13 cellular contexts compared by ENCODE assay signal in the genomic region with DNA sequence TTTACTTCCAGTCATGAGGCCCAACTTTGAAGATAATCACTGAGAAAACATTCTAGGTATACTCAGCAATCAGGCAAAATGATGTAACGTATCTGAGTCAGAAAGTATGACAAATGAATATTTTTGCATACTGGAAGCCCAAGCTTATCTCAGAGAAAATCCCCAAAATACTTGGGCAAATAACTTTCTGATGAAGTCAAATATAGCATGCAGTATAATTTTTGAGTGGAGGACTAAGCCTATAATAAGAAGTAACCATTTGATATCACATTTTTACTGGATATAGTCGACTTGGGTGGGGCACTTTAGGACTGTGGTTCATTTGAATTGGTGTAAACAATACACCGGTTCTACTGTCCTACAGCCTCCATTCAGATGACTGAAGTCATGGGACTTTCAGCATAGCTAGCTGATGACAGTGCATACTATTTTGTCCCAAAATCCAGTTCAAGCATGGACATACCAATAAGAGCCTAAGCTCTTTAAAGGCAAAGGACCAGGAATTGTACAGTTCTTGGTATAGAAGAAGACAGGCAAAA. TPM values are rescaled to one million over a fixed set of nuclear protein-coding genes. Genes with fewer than 3 reads are reported as not detected.
DNase-seq lines count a peak whose midpoint lies in the region; ATAC-seq and TF ChIP-seq lines count a peak whose summit lies in the region.
"Had no signal": no experiment of that assay in that cellular context is flagged by ENCODE, and none has a peak within 500 bp of the region (broad histone marks: within the 10 kb centered on the region; RNA-seq: fewer than 3 reads in every experiment).

No MANE protein-coding gene starts in this region.

- H3K4me1 Mint-ChIP-seq in MCF 10A (ENCODE audit: insufficient read depth, unreplicated experiment): peaks cover 29% of the 10 kb centered on the region

- peak; percentile 69 for DNase-seq in MCF 10A (ENCODE audit: unreplicated experiment)
- DNase-seq in breast epithelium (ENCODE audit: low spot score in 2 of 2): no peak
- peak; percentile 47 to 72 for DNase-seq in SW 1271 (lab: John Stamatoyannopoulos, UW)
- DNase-seq in fibroblast of the aortic adventitia (ENCODE audit: low read depth): peak; percentile 96
- DNase-seq in mucosa of gallbladder (ENCODE audit: low spot score): no peak
- DNase-seq in NCI-H2171 (lab: John Stamatoyannopoulos, UW): no peak
- DNase-seq in activated CD4-positive, alpha-beta T cell treated with anti-CD3 and anti-CD28 coated beads, Interleukin-2, amount 50 U/mL, for 48 hours: no peak
- DNase-seq: activated CD4-positive, alpha-beta T cell treated with anti-CD3 and anti-CD28 coated beads for 36 hours; CD4-positive, CD25-positive, alpha-beta regulatory T cell; KBM-7 had no signal

- no peaks in the 10 kb centered on the region for H3K27me3 Mint-ChIP-seq in MCF 10A (ENCODE audit: insufficient read depth, unreplicated experiment)
- H3K27me3 Mint-ChIP-seq: activated CD4-positive, alpha-beta T cell treated with anti-CD3 and anti-CD28 coated beads for 36 hours had no signal

- H3K9me3 Mint-ChIP-seq in MCF 10A (ENCODE audit: unreplicated experiment): no peaks in the 10 kb centered on the region
- H3K9me3 Mint-ChIP-seq: CD4-positive, CD25-positive, alpha-beta regulatory T cell had no signal

- peak overlapping the region; percentile 59 for H3K27ac Mint-ChIP-seq in MCF 10A (ENCODE audit: low read depth, unreplicated experiment)

- CTCF ChIA-PET in MCF 10A (lab: Yijun Ruan, JAX): interaction anchor here (0.5 to 6.0 kb wide), 15 partner anchors 9 to 150 kb away, joined by 3 to 67 read pairs (median 4); no protein-coding TSS in a partner anchor

- H3K4me3 Mint-ChIP-seq in MCF 10A (ENCODE audit: unreplicated experiment): no peak overlapping the region

- H3K36me3 Mint-ChIP-seq in MCF 10A (ENCODE audit: insufficient read depth, unreplicated experiment): peaks cover 29% of the 10 kb centered on the region
- H3K36me3 Mint-ChIP-seq: CD4-positive, CD25-positive, alpha-beta regulatory T cell had no signal

- POLR2A ChIA-PET in MCF 10A (lab: Yijun Ruan, JAX): interaction anchor here (0.6 to 12.5 kb wide), 23 partner anchors 9 to 155 kb away, joined by 3 to 446 read pairs (median 14); no protein-coding TSS in a partner anchor

- peak overlapping the region in 1 of 2 donors; percentile 16 for H3K27ac ChIP-seq in breast epithelium
- H3K27ac ChIP-seq: cardiac muscle cell, prostate gland had no signal

- H3K4me1 ChIP-seq in breast epithelium: peaks cover 4 to 5% of the 10 kb centered on the region in 2 donors
- H3K4me1 ChIP-seq: prostate gland had no signal

- no peaks in the 10 kb centered on the region for H3K9me3 ChIP-seq in breast epithelium
- H3K9me3 ChIP-seq: prostate gland had no signal

- no peak overlapping the region for H3K4me3 ChIP-seq in breast epithelium
- H3K4me3 ChIP-seq in fibroblast of the aortic adventitia (ENCODE audit: low read depth, low read length): peak overlapping the region; percentile 13
- H3K4me3 ChIP-seq: cardiac muscle cell, prostate gland had no signal

- no peak for TF ChIP-seq POLR2A in breast epithelium (IDR thresholded peaks at IDR 0.05)

- TF ChIP-seq CTCF in MCF 10A (IDR thresholded peaks at IDR 0.05; ENCODE audit: unreplicated experiment) (no peak), breast epithelium (IDR thresholded peaks at IDR 0.05) (no peak), fibroblast of the aortic adventitia (IDR thresholded peaks at IDR 0.05; ENCODE audit: insufficient read depth, low read length) (no peak)

- no TSS peak for BruUV-seq in MCF 10A (replicated peaks; lab: Mats Ljungman, UMichigan)

- ATAC-seq in GM21526 (IDR thresholded peaks at IDR 0.05; ENCODE audit: low FRiP score, unreplicated experiment): no peak
- ATAC-seq: activated CD4-positive, alpha-beta T cell treated with anti-CD3 and anti-CD28 coated beads for 36 hours had no signal

- intact Hi-C loops in MCF 10A (cut with micrococcal nuclease) (loop anchor here (1.0 kb wide), 1 partner anchor 147 kb away; no protein-coding TSS in a partner anchor), breast epithelium (cut with DNase I; ENCODE audit: low total_unique reads) (no loop called here)

- no peaks in the 10 kb centered on the region for H3K36me3 ChIP-seq in breast epithelium
- H3K36me3 ChIP-seq: prostate gland had no signal

- H3K27me3 ChIP-seq in breast epithelium: no peaks in the 10 kb centered on the region
- H3K27me3 ChIP-seq: cardiac muscle cell had no signal

RNA-seq across cellular contexts. Expression of a gene that starts 2.3 kb away (rescaled TPM):
- 183 and 225 TPM in 2 replicates for total RNA-seq in MCF 10A (2022)
- total RNA-seq in breast epithelium: 10 to 100 TPM; 52.4 to 68.2 (median 55.4) TPM
- 40.9 and 145 TPM in 2 replicates for total RNA-seq in fibroblast of the aortic adventitia (ENCODE audit: low replicate concordance)
- total RNA-seq in mucosa of gallbladder: 60.9 TPM

Comparison
In these comparisons a context has a peak if more than half of its experiments do, and no peak if none do; other contexts are left out.
1. DNase-seq: peak in MCF 10A (single experiment), SW 1271 (2 of 2) and fibroblast of the aortic adventitia (single experiment); none in breast epithelium (0 of 2), mucosa of gallbladder (single experiment), NCI-H2171 (single experiment) and activated CD4-positive, alpha-beta T cell treated with anti-CD3 and anti-CD28 coated beads, Interleukin-2, amount 50 U/mL, for 48 hours (0 of 2).